ENCODE assay signal across 11 cellular contexts in the genomic region with DNA sequence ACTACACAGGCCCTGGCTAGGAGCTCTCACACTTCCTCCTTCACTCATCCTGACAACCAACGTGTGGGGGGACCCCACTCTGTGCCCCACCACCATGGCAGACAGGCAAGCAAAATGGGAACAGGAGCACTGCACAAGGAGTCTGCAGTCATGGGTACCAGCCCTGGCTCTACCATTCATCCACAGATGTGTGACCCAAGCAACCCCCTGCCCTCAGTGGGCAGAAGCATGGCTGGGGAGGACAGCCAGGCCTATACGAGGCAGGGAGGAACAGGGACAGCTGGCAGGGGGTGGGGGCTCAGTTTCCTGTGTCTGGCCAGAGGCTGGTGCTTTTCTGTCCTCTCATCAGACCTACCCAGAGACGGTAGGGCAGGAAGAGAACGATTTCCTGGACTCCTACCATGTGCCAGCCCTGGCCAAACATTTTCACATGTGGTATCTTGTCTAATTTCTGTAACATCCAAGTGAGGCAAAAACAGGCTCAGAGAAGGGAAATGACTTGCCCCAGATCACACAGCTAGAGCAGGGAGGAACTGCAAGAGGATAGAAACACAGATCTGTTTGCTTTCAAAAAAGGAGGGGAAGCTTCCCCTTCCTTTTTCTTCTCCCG.
A peak's percentile ranks its signal among the peaks of the same experiment; 100 is the strongest.
DNase-seq lines count a peak whose midpoint lies in the region; ATAC-seq lines count a peak whose summit lies in the region.
"Had no signal": no experiment of that assay in that cellular context is flagged by ENCODE, and none has a peak within 500 bp of the region (broad histone marks: within the 10 kb centered on the region; RNA-seq: fewer than 3 reads in every experiment).

No MANE protein-coding gene starts in this region.

- no peak overlapping the region for H2BK5ac ChIP-seq in neuronal stem cell (ENCODE audit: low read length)

- no peaks in the 10 kb centered on the region for H3K36me3 ChIP-seq in Karpas-422 (ENCODE audit: insufficient read depth, low read length)
- no peaks in the 10 kb centered on the region for H3K36me3 ChIP-seq in neuronal stem cell (replicated peaks in 1 of 2; ENCODE audit: control insufficient read depth in 2 of 2, insufficient read depth in 2 of 2, low read length in 2 of 2)
- H3K36me3 ChIP-seq: pancreas had no signal

- H3K27me3 ChIP-seq in Karpas-422 (ENCODE audit: low read length) (no peaks in the 10 kb centered on the region; the same call in 1 of the 2 replicates), neuronal stem cell (ENCODE audit: control insufficient read depth in 3 of 3, insufficient read depth in 3 of 3, low read depth in 1 of 3, low read length in 3 of 3) (no peaks in the 10 kb centered on the region)
- H3K27me3 ChIP-seq: pancreas had no signal

- H3K4ac ChIP-seq in neuronal stem cell (ENCODE audit: low read length) = no peak overlapping the region

- H3K9me3 ChIP-seq in Karpas-422 (ENCODE audit: low read length) (no peaks in the 10 kb centered on the region), neuronal stem cell (replicated peaks in 1 of 2; ENCODE audit: control insufficient read depth in 2 of 2, insufficient read depth in 1 of 2, low read depth in 1 of 2, low read length in 2 of 2) (no peaks in the 10 kb centered on the region)
- H3K9me3 ChIP-seq: pancreas had no signal

- H3K27ac Mint-ChIP-seq in activated T-cell treated with anti-CD3 and anti-CD28 coated beads, Interleukin-2, amount 50 U/mL, for 72 hours = peak overlapping the region; percentile 44

- peak overlapping the region; percentile 84 to 91 for H3K4me3 Mint-ChIP-seq in activated T-cell treated with anti-CD3 and anti-CD28 coated beads, Interleukin-2, amount 50 U/mL, for 72 hours

- peaks cover 44% of the 10 kb centered on the region for H3K4me1 ChIP-seq in Karpas-422 (ENCODE audit: low read length)
- H3K4me1 ChIP-seq in neuronal stem cell (ENCODE audit: control insufficient read depth in 2 of 2, insufficient read depth in 1 of 2, low read depth in 1 of 2, low read length in 2 of 2) = peaks cover 2 to 5% of the 10 kb centered on the region in 2 donors
- H3K4me1 ChIP-seq: pancreas had no signal

- peaks cover 99% of the 10 kb centered on the region for H3K4me1 Mint-ChIP-seq in activated T-cell treated with anti-CD3 and anti-CD28 coated beads, Interleukin-2, amount 50 U/mL, for 72 hours (ENCODE audit: low read depth)

- no peaks in the 10 kb centered on the region for H4K20me1 ChIP-seq in Karpas-422 (ENCODE audit: insufficient read depth, low read depth, low read length)

- H3K27ac ChIP-seq in Karpas-422 (ENCODE audit: low read length) = peak overlapping the region; percentile 12; the same call in 1 of the 2 replicates
- no peak overlapping the region for H3K27ac ChIP-seq in neuronal stem cell (replicated peaks; ENCODE audit: low read length)
- H3K27ac ChIP-seq: pancreas had no signal

- H3K36me3 Mint-ChIP-seq in activated T-cell treated with anti-CD3 and anti-CD28 coated beads, Interleukin-2, amount 50 U/mL, for 72 hours (ENCODE audit: insufficient read depth in 2 of 2) = no peaks in the 10 kb centered on the region

- peak overlapping the region; percentile 12 for H2AK5ac ChIP-seq in neuronal stem cell (ENCODE audit: low read depth, low read length)

- no peak overlapping the region for H3K18ac ChIP-seq in neuronal stem cell (ENCODE audit: low read length)

- H3K9ac ChIP-seq in Karpas-422 (ENCODE audit: low read length) = peak overlapping the region; percentile 49
- H3K9ac ChIP-seq in neuronal stem cell (ENCODE audit: low read depth, low read length, poor library complexity) = no peak overlapping the region

- H2AFZ ChIP-seq in Karpas-422 (ENCODE audit: low read length) (peak overlapping the region; percentile 42; the same call in 1 of the 2 replicates), neuronal stem cell (ENCODE audit: low read length) (no peak overlapping the region)

- H4K8ac ChIP-seq in neuronal stem cell (ENCODE audit: low read depth, low read length) = no peak overlapping the region

- H3K4me2 ChIP-seq in Karpas-422 (ENCODE audit: low read depth, low read length, poor library complexity, severe bottlenecking) (peak overlapping the region; percentile 17), neuronal stem cell (ENCODE audit: insufficient read depth, low read length, poor library complexity, severe bottlenecking) (no peak overlapping the region)

- WGBS in neuronal stem cell (ENCODE audit: extremely low coverage in 2 of 2, insufficient read length in 2 of 2, insufficient replicate concordance in 1 of 2), 2 donors = no CpG with 5 or more reads among the region's 5 CpGs

- no peak overlapping the region for H4K91ac ChIP-seq in neuronal stem cell (ENCODE audit: low read depth, low read length, poor library complexity)

- peak overlapping the region; percentile 14 for H3K23ac ChIP-seq in neuronal stem cell (ENCODE audit: low read depth, low read length, poor library complexity)

- DNase-seq in GDM1 (lab: John Stamatoyannopoulos, UW) (peak; percentile 29), Karpas-422 (no peak), neuronal stem cell (ENCODE audit: low spot score) (no peak), superior temporal gyrus (ENCODE audit: extremely low spot score) (no peak), DMS53 treated with DMSO at 0.1 percent for 48 hours (lab: John Stamatoyannopoulos, UW; ENCODE audit: unreplicated experiment) (no peak)
- DNase-seq in activated T-cell treated with anti-CD3 and anti-CD28 coated beads, Interleukin-2, amount 50 U/mL, for 72 hours = peak; percentile 43 to 53
- DNase-seq: amygdala, kidney, NCI-H510A treated with DMSO at 0.1 percent for 48 hours had no signal

- H2BK12ac ChIP-seq in neuronal stem cell (ENCODE audit: low read length) = no peak overlapping the region

- no peaks in the 10 kb centered on the region for H3K9me3 Mint-ChIP-seq in activated T-cell treated with anti-CD3 and anti-CD28 coated beads, Interleukin-2, amount 50 U/mL, for 72 hours

- no peaks in the 10 kb centered on the region for H3K79me2 ChIP-seq in Karpas-422 (ENCODE audit: low read length)

- ATAC-seq in activated T-cell treated with anti-CD3 and anti-CD28 coated beads, Interleukin-2, amount 50 U/mL, for 72 hours (replicated peaks in 1 of 2) = peak; percentile 32 to 43
- no peak for ATAC-seq in GM18519 (IDR thresholded peaks at IDR 0.05; ENCODE audit: low FRiP score, unreplicated experiment)
- ATAC-seq: pancreas had no signal

- no peaks in the 10 kb centered on the region for H3K27me3 Mint-ChIP-seq in activated T-cell treated with anti-CD3 and anti-CD28 coated beads, Interleukin-2, amount 50 U/mL, for 72 hours (ENCODE audit: low read depth)

- no peaks in the 10 kb centered on the region for H3K9me2 ChIP-seq in Karpas-422 (replicated peaks; ENCODE audit: insufficient read depth, low read length)

- no peak overlapping the region for H2BK15ac ChIP-seq in neuronal stem cell (ENCODE audit: low read length)

- H3K14ac ChIP-seq in neuronal stem cell (ENCODE audit: low read length) = no peak overlapping the region

- H3K79me1 ChIP-seq in neuronal stem cell (ENCODE audit: low read depth, low read length) = no peaks in the 10 kb centered on the region

- no peak overlapping the region for H2BK120ac ChIP-seq in neuronal stem cell (ENCODE audit: low read depth, low read length)

- H3K4me3 ChIP-seq in Karpas-422 (ENCODE audit: low read length) (no peak overlapping the region), neuronal stem cell (ENCODE audit: low read length in 2 of 2) (peak overlapping the region in 1 of 2 donors; percentile 24)
- H3K4me3 ChIP-seq: pancreas had no signal

Comparison
In these comparisons a context has a peak if more than half of its experiments do, and no peak if none do; other contexts are left out.
1. DNase-seq: peak in GDM1 (single experiment) and activated T-cell treated with anti-CD3 and anti-CD28 coated beads, Interleukin-2, amount 50 U/mL, for 72 hours (2 of 2); none in Karpas-422 (single experiment), neuronal stem cell (single experiment), superior temporal gyrus (single experiment) and DMS53 treated with DMSO at 0.1 percent for 48 hours (single experiment).